In genomic region chr18:3261035-3261392, GRCh38 we compare ENCODE assay signal across 1 cellular context.
TF ChIP-seq lines count a peak whose summit lies in the region.

No MANE protein-coding gene starts in this region.

TF ChIP-seq in K562, 482 proteins besides CTCF, POLR2A, EP300 and RAD21 (continued from another document):
- TF ChIP-seq RERE (CRISPR knock-in tag; IDR thresholded peaks at IDR 0.05; ENCODE audit: borderline replicate concordance) = 0 out of 2 replicates have a peak, but pooled peaks have one; percentile 36
- no peak for TF ChIP-seq NCOA1 (IDR thresholded peaks at IDR 0.05; ENCODE audit: low read depth)
- no peak for TF ChIP-seq HIVEP1 (CRISPR knock-in tag; IDR thresholded peaks at IDR 0.05)
- TF ChIP-seq MEF2D (tag; conservative IDR thresholded peaks at IDR 0.05; ENCODE audit: low read depth) = 0 out of 2 replicates have a peak, but pooled peaks have one; percentile 31
- 0 out of 2 replicates have a peak, but pooled peaks have one; percentile 16 for TF ChIP-seq ELF2 (CRISPR knock-in tag; IDR thresholded peaks at IDR 0.05)
- TF ChIP-seq, protein P1, sequence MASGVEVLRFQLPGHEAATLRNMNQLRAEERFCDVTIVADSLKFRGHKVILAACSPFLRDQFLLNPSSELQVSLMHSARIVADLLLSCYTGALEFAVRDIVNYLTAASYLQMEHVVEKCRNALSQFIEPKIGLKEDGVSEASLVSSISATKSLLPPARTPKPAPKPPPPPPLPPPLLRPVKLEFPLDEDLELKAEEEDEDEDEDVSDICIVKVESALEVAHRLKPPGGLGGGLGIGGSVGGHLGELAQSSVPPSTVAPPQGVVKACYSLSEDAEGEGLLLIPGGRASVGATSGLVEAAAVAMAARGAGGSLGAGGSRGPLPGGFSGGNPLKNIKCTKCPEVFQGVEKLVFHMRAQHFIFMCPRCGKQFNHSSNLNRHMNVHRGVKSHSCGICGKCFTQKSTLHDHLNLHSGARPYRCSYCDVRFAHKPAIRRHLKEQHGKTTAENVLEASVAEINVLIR (CRISPR knock-in tag; IDR thresholded peaks at IDR 0.05) = no peak
- no peak for TF ChIP-seq DPF2 (IDR thresholded peaks at IDR 0.05)
- no peak for TF ChIP-seq ZBTB33 (CRISPR knock-in tag; IDR thresholded peaks at IDR 0.05)
- no peak for TF ChIP-seq TAF7 (tag; IDR thresholded peaks at IDR 0.05)
- peak; percentile 97 for TF ChIP-seq ZNF24 (IDR thresholded peaks at IDR 0.05)
- TF ChIP-seq NEUROD1 (IDR thresholded peaks at IDR 0.05; ENCODE audit: borderline replicate concordance, low read depth, low read length, partially characterized antibody) = no peak
- TF ChIP-seq ZNF77 (CRISPR knock-in tag; IDR thresholded peaks at IDR 0.05) = no peak
- TF ChIP-seq ZBTB49 (CRISPR knock-in tag; IDR thresholded peaks at IDR 0.05; ENCODE audit: borderline replicate concordance) = no peak
- TF ChIP-seq ZNF184 (CRISPR knock-in tag; IDR thresholded peaks at IDR 0.05) = no peak
- no peak for TF ChIP-seq TCF7L2 (IDR thresholded peaks at IDR 0.05; ENCODE audit: low read depth, low read length)
- no peak for TF ChIP-seq SAFB2 (IDR thresholded peaks at IDR 0.05; ENCODE audit: borderline replicate concordance, low read depth, low read length, severe bottlenecking)
- TF ChIP-seq TFAP4 (CRISPR knock-in tag; IDR thresholded peaks at IDR 0.05; ENCODE audit: borderline replicate concordance) = no peak
- TF ChIP-seq ZKSCAN1 (IDR thresholded peaks at IDR 0.05; ENCODE audit: low read depth, low read length) = no peak
- TF ChIP-seq ZFPM2 (CRISPR knock-in tag; IDR thresholded peaks at IDR 0.05) = no peak
- no peak for TF ChIP-seq ARHGAP35 (IDR thresholded peaks at IDR 0.05; ENCODE audit: partially characterized antibody)
- no peak for TF ChIP-seq RBM25 (IDR thresholded peaks at IDR 0.05; ENCODE audit: low read depth, low read length, severe bottlenecking)
- TF ChIP-seq HDAC2 (IDR thresholded peaks at IDR 0.05) = no peak
- no peak for TF ChIP-seq ZNF511 (CRISPR knock-in tag; IDR thresholded peaks at IDR 0.05)
- no peak for TF ChIP-seq SIX5 (IDR thresholded peaks at IDR 0.05; ENCODE audit: borderline replicate concordance in 1 of 2, insufficient read depth in 1 of 2, low read depth in 1 of 2, low read length in 2 of 2)
- TF ChIP-seq ILF3 (IDR thresholded peaks at IDR 0.05; ENCODE audit: borderline replicate concordance) = no peak; the same call in 1 of the 2 replicates
- no peak for TF ChIP-seq ZBTB43 (CRISPR knock-in tag; IDR thresholded peaks at IDR 0.05)
- TF ChIP-seq HNRNPUL1 (IDR thresholded peaks at IDR 0.05; ENCODE audit: low read length) = no peak
- no peak for TF ChIP-seq POLR2H (tag; IDR thresholded peaks at IDR 0.05; ENCODE audit: low read depth)
- no peak for TF ChIP-seq ZEB2 (IDR thresholded peaks at IDR 0.05)
- TF ChIP-seq PHB2 (IDR thresholded peaks at IDR 0.05; ENCODE audit: low read depth) = no peak
- no peak for TF ChIP-seq BMI1 (IDR thresholded peaks at IDR 0.05; ENCODE audit: low read length)
- TF ChIP-seq SREBF1 (IDR thresholded peaks at IDR 0.05; ENCODE audit: borderline replicate concordance, low read depth, low read length) = no peak
- TF ChIP-seq KLF1 (tag; IDR thresholded peaks at IDR 0.05) = no peak
- no peak; the same call in 1 of the 2 replicates for TF ChIP-seq ZNF644 (tag; IDR thresholded peaks at IDR 0.05; ENCODE audit: low read depth)
